Comparison of ENCODE assay signal across 9 cellular contexts in the genomic region with DNA sequence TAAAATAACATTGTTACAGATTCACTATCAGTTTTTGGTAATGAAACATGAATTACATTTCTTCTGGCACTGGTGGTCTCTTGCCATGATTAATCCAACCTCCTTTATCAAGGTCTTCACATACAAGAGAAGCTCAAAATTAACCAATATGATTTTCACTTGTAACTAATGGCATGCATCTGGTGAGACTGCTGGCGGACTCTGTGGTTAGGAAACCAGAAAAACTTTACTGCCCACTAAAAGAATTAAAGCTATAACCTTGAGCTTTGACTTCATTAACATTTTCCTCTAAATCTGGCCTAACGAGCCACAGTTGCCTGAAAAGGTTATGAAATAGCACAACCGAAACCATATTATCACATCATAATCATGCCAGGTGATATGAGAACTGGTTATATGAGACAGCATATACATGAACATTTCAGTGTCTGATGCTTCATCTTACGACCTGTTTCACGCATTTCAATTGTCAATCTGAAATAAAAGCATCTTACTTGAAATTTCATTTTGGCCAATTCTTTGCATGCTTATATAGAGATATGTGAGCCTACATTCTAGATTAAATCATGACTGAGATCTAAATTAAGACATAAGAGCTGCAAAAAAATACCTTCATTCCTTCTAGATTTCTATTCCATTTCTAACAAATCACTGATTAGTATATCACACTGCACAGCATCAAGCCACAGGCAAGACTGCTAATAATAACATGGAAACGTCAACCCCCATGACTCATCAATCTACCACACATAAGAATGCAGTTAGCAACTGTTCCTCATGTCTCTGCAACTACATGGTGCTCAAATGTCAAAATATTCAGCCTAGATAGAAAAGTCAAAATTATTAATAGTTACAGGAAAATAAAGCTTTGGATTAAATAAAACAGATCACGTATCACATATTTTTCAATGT.
DNase-seq lines count a peak whose midpoint lies in the region; ATAC-seq and TF ChIP-seq lines count a peak whose summit lies in the region.
"Had no signal": no experiment of that assay in that cellular context is flagged by ENCODE, and none has a peak within 500 bp of the region (broad histone marks: within the 10 kb centered on the region; RNA-seq: fewer than 3 reads in every experiment).

No MANE protein-coding gene starts in this region.

- intact Hi-C loops in esophagus muscularis mucosa (cut with DNase I) = no loop called here

- TF ChIP-seq POLR2A in esophagus muscularis mucosa (IDR thresholded peaks at IDR 0.05; ENCODE audit: low read depth) = no peak

- peak; percentile 51 to 58 for ATAC-seq in activated naive CD4-positive, alpha-beta T cell treated with anti-CD3 and anti-CD28 coated beads, Interleukin-2, amount 50 U/mL, for 72 hours
- peak; percentile 86 for ATAC-seq in HG02798 (IDR thresholded peaks at IDR 0.05; ENCODE audit: poor library complexity, unreplicated experiment)
- peak; percentile 95 to 98 for ATAC-seq in stimulated activated naive B cell treated with anti-CD40 and anti-IgM and Interleukin-4, amounts not matched to agents 10 μg/mL and 1 μg/mL and 100 μg/mL, for 72 hours (replicated peaks)
- ATAC-seq in HG03045 (IDR thresholded peaks at IDR 0.05; ENCODE audit: unreplicated experiment) = no peak

- peaks cover 9% of the 10 kb centered on the region; the same call in 1 of the 2 replicates for H4K20me1 ChIP-seq in OCI-LY3 (ENCODE audit: insufficient read depth, low read length)
- H4K20me1 ChIP-seq in fibroblast of lung (ENCODE audit: control insufficient read depth, extremely low read depth, insufficient read depth, low read length) = no peaks in the 10 kb centered on the region

- H3K4me1 Mint-ChIP-seq in stimulated activated naive B cell treated with anti-CD40 and anti-IgM and Interleukin-4, amounts not matched to agents 10 μg/mL and 1 μg/mL and 100 μg/mL, for 72 hours = peaks cover 10 to 11% of the 10 kb centered on the region in 2 donors

- H3K9me3 Mint-ChIP-seq in activated naive CD4-positive, alpha-beta T cell treated with anti-CD3 and anti-CD28 coated beads, Interleukin-2, amount 50 U/mL, for 72 hours = no peaks in the 10 kb centered on the region
- H3K9me3 Mint-ChIP-seq in stimulated activated naive B cell treated with anti-CD40 and anti-IgM and Interleukin-4, amounts not matched to agents 10 μg/mL and 1 μg/mL and 100 μg/mL, for 72 hours = peaks cover 0 to 2% of the 10 kb centered on the region in 2 donors
- H3K9me3 Mint-ChIP-seq: activated naive CD8-positive, alpha-beta T cell treated with anti-CD3 and anti-CD28 coated beads, Interleukin-2, amount 10 ng/mL, durations not matched to agents 7 days and 5 days had no signal

- H3K36me3 ChIP-seq in OCI-LY3 (replicated peaks; ENCODE audit: low read depth, low read length) = no peaks in the 10 kb centered on the region
- no peaks in the 10 kb centered on the region for H3K36me3 ChIP-seq in fibroblast of lung (ENCODE audit: control insufficient read depth, insufficient read depth, low read length)
- no peaks in the 10 kb centered on the region for H3K36me3 ChIP-seq in esophagus muscularis mucosa

- H3K4me3 ChIP-seq in OCI-LY3 (ENCODE audit: low read length) (peak overlapping the region; percentile 1; the same call in 1 of the 2 replicates), fibroblast of lung (replicated peaks in 1 of 4; ENCODE audit: control extremely low read depth in 1 of 4, insufficient read depth in 1 of 4, low read depth in 3 of 4, low read length in 4 of 4) (no peak overlapping the region), esophagus muscularis mucosa (no peak overlapping the region)

- H3K27ac ChIP-seq in OCI-LY3 (ENCODE audit: low read length) (no peak overlapping the region), fibroblast of lung (ENCODE audit: insufficient read depth, low read length) (no peak overlapping the region), esophagus muscularis mucosa (replicated peaks in 1 of 4) (no peak overlapping the region)

- no peak overlapping the region for H3K9ac ChIP-seq in OCI-LY3 (ENCODE audit: low read length)
- no peak overlapping the region for H3K9ac ChIP-seq in fibroblast of lung (ENCODE audit: insufficient read depth, low read length)

- H2AFZ ChIP-seq in OCI-LY3 (ENCODE audit: low read depth, low read length) (no peak overlapping the region), fibroblast of lung (ENCODE audit: low read length) (no peak overlapping the region)

- H3K36me3 Mint-ChIP-seq in activated naive CD4-positive, alpha-beta T cell treated with anti-CD3 and anti-CD28 coated beads, Interleukin-2, amount 50 U/mL, for 72 hours = no peaks in the 10 kb centered on the region
- peaks cover 4 to 7% of the 10 kb centered on the region in 2 donors for H3K36me3 Mint-ChIP-seq in stimulated activated naive B cell treated with anti-CD40 and anti-IgM and Interleukin-4, amounts not matched to agents 10 μg/mL and 1 μg/mL and 100 μg/mL, for 72 hours

- H3K9me3 ChIP-seq in OCI-LY3 (ENCODE audit: insufficient read depth, low read length) (no peaks in the 10 kb centered on the region), fibroblast of lung (ENCODE audit: control insufficient read depth, insufficient read depth, low read depth, low read length) (no peaks in the 10 kb centered on the region), esophagus muscularis mucosa (no peaks in the 10 kb centered on the region)

- WGBS in esophagus muscularis mucosa = 71% methylated on average over 7 of the region's 7 CpGs

- no peak overlapping the region for H3K4me3 Mint-ChIP-seq in stimulated activated naive B cell treated with anti-CD40 and anti-IgM and Interleukin-4, amounts not matched to agents 10 μg/mL and 1 μg/mL and 100 μg/mL, for 72 hours
- H3K4me3 Mint-ChIP-seq: activated naive CD8-positive, alpha-beta T cell treated with anti-CD3 and anti-CD28 coated beads, Interleukin-2, amount 10 ng/mL, durations not matched to agents 7 days and 5 days had no signal

- TF ChIP-seq EP300 in esophagus muscularis mucosa (IDR thresholded peaks at IDR 0.05) = no peak

- H3K4me1 ChIP-seq in OCI-LY3 (ENCODE audit: low read length) (peaks cover 35% of the 10 kb centered on the region), fibroblast of lung (ENCODE audit: control insufficient read depth, extremely low read depth, insufficient read depth, low read length) (peaks cover 9% of the 10 kb centered on the region), esophagus muscularis mucosa (peaks cover 17 to 23% (median 22%) of the 10 kb centered on the region in 4 donors)

- no peaks in the 10 kb centered on the region for H3K27me3 Mint-ChIP-seq in stimulated activated naive B cell treated with anti-CD40 and anti-IgM and Interleukin-4, amounts not matched to agents 10 μg/mL and 1 μg/mL and 100 μg/mL, for 72 hours
- H3K27me3 Mint-ChIP-seq: activated naive CD8-positive, alpha-beta T cell treated with anti-CD3 and anti-CD28 coated beads, Interleukin-2, amount 10 ng/mL, durations not matched to agents 7 days and 5 days had no signal

- no peak for DNase-seq in activated naive CD4-positive, alpha-beta T cell treated with anti-CD3 and anti-CD28 coated beads, Interleukin-2, amount 50 U/mL, for 72 hours (ENCODE audit: low spot score in 2 of 2)
- DNase-seq in activated naive CD4-positive, alpha-beta T cell treated with anti-CD3 and anti-CD28 coated beads, Interleukin-2, amount 50 U/mL, for 16 hours = no peak
- DNase-seq in fibroblast of lung (ENCODE audit: low read depth in 2 of 2) (peak; percentile 87 to 97), esophagus muscularis mucosa (ENCODE audit: extremely low spot score) (no peak)
- no peak for DNase-seq in stimulated activated naive B cell treated with anti-CD40 and anti-IgM and Interleukin-4, amounts not matched to agents 10 μg/mL and 1 μg/mL and 100 μg/mL, for 72 hours
- DNase-seq: activated naive CD8-positive, alpha-beta T cell treated with anti-CD3 and anti-CD28 coated beads, Interleukin-2, amount 10 ng/mL, durations not matched to agents 7 days and 5 days had no signal

- no peak for TF ChIP-seq CTCF in OCI-LY3 (IDR thresholded peaks at IDR 0.05; ENCODE audit: low read depth, low read length)
- TF ChIP-seq CTCF in fibroblast of lung (conservative IDR thresholded peaks at IDR 0.05 in 1 of 2, IDR thresholded peaks at IDR 0.05 in 1 of 2; ENCODE audit: low read depth in 1 of 2, low read length in 2 of 2) = no peak
- no peak for TF ChIP-seq CTCF in esophagus muscularis mucosa (IDR thresholded peaks at IDR 0.05)

- peaks cover 5% of the 10 kb centered on the region; the same call in 1 of the 2 replicates for H3K79me2 ChIP-seq in OCI-LY3 (ENCODE audit: low read length)
- peaks cover 12% of the 10 kb centered on the region for H3K79me2 ChIP-seq in fibroblast of lung (ENCODE audit: control insufficient read depth, insufficient read depth, low read length)

- H3K4me2 ChIP-seq in OCI-LY3 (ENCODE audit: low read length) (peak overlapping the region; percentile 47), fibroblast of lung (ENCODE audit: extremely low read depth, insufficient read depth, low read length) (peak overlapping the region; percentile 56)

- H3K27me3 ChIP-seq in OCI-LY3 (ENCODE audit: low read depth, low read length) (no peaks in the 10 kb centered on the region), fibroblast of lung (ENCODE audit: control insufficient read depth, insufficient read depth, low read length) (no peaks in the 10 kb centered on the region), esophagus muscularis mucosa (no peaks in the 10 kb centered on the region)

- H3K27ac Mint-ChIP-seq in activated naive CD4-positive, alpha-beta T cell treated with anti-CD3 and anti-CD28 coated beads, Interleukin-2, amount 50 U/mL, for 72 hours = no peak overlapping the region
- no peak overlapping the region for H3K27ac Mint-ChIP-seq in stimulated activated naive B cell treated with anti-CD40 and anti-IgM and Interleukin-4, amounts not matched to agents 10 μg/mL and 1 μg/mL and 100 μg/mL, for 72 hours
- H3K27ac Mint-ChIP-seq: activated naive CD8-positive, alpha-beta T cell treated with anti-CD3 and anti-CD28 coated beads, Interleukin-2, amount 10 ng/mL, durations not matched to agents 7 days and 5 days had no signal

Comparison
In these comparisons a context has a peak if more than half of its experiments do, and no peak if none do; other contexts are left out.
1. DNase-seq: peak in fibroblast of lung (2 of 2); none in activated naive CD4-positive, alpha-beta T cell treated with anti-CD3 and anti-CD28 coated beads, Interleukin-2, amount 50 U/mL, for 72 hours (0 of 2), activated naive CD4-positive, alpha-beta T cell treated with anti-CD3 and anti-CD28 coated beads, Interleukin-2, amount 50 U/mL, for 16 hours (single experiment), stimulated activated naive B cell treated with anti-CD40 and anti-IgM and Interleukin-4, amounts not matched to agents 10 μg/mL and 1 μg/mL and 100 μg/mL, for 72 hours (single experiment) and esophagus muscularis mucosa (single experiment).